13 cellular contexts compared by ENCODE assay signal in genomic region chr2:42009657-42010580, GRCh38. TPM values are rescaled to one million over a fixed set of nuclear protein-coding genes. Genes with fewer than 3 reads are reported as not detected.
DNase-seq lines count a peak whose midpoint lies in the region; ATAC-seq and TF ChIP-seq lines count a peak whose summit lies in the region.
"Had no signal": no experiment of that assay in that cellular context is flagged by ENCODE, and none has a peak within 500 bp of the region (broad histone marks: within the 10 kb centered on the region; RNA-seq: fewer than 3 reads in every experiment).

No MANE protein-coding gene starts in this region.

- H3K9ac ChIP-seq in parathyroid adenoma = no peak overlapping the region

- H3K36me3 ChIP-seq in parathyroid adenoma (ENCODE audit: control insufficient read depth, insufficient read depth, low read length) = no peaks in the 10 kb centered on the region
- H3K36me3 ChIP-seq: cardiac muscle cell, stomach, WERI-Rb-1 had no signal

- peak in 1 of 2 donors; percentile 6 for DNase-seq in activated naive CD4-positive, alpha-beta T cell treated with anti-CD3 and anti-CD28 coated beads, Interleukin-2, amount 50 U/mL, for 72 hours (ENCODE audit: low spot score in 2 of 2)
- no peak for DNase-seq in DMS53 (lab: John Stamatoyannopoulos, UW)
- no peak for DNase-seq in epidermal melanocyte (ENCODE audit: insufficient read length, low spot score)
- DNase-seq: KBM-7, stomach had no signal

- H3K9me3 ChIP-seq in parathyroid adenoma (ENCODE audit: control insufficient read depth, low read length) = no peaks in the 10 kb centered on the region
- H3K9me3 ChIP-seq: stomach had no signal

- peak overlapping the region; percentile 16 to 68 for H3K27ac Mint-ChIP-seq in activated naive CD4-positive, alpha-beta T cell treated with anti-CD3 and anti-CD28 coated beads, Interleukin-2, amount 50 U/mL, for 72 hours

- H3K9me3 Mint-ChIP-seq in activated naive CD4-positive, alpha-beta T cell treated with anti-CD3 and anti-CD28 coated beads, Interleukin-2, amount 50 U/mL, for 72 hours = peaks cover 3 to 6% of the 10 kb centered on the region in 2 donors

- no peak overlapping the region for H3K4me2 ChIP-seq in parathyroid adenoma (ENCODE audit: low read length)

- no peaks in the 10 kb centered on the region for H3K79me2 ChIP-seq in parathyroid adenoma

- peaks cover 4 to 6% of the 10 kb centered on the region in 2 donors for H3K36me3 Mint-ChIP-seq in activated naive CD4-positive, alpha-beta T cell treated with anti-CD3 and anti-CD28 coated beads, Interleukin-2, amount 50 U/mL, for 72 hours

- H2AFZ ChIP-seq in parathyroid adenoma = peak overlapping the region; percentile 22

- no peak for TF ChIP-seq CTCF in parathyroid adenoma (IDR thresholded peaks at IDR 0.05)

- ATAC-seq in GM18502 (IDR thresholded peaks at IDR 0.05; ENCODE audit: poor library complexity, unreplicated experiment) = peak; percentile 79
- peak; percentile 72 for ATAC-seq in HG02642 (IDR thresholded peaks at IDR 0.05; ENCODE audit: poor library complexity, unreplicated experiment)
- peak; percentile 63 to 68 for ATAC-seq in activated naive CD4-positive, alpha-beta T cell treated with anti-CD3 and anti-CD28 coated beads, Interleukin-2, amount 50 U/mL, for 72 hours
- ATAC-seq in GM19023 (IDR thresholded peaks at IDR 0.05; ENCODE audit: unreplicated experiment) = no peak
- no peak for ATAC-seq in GM18861 (IDR thresholded peaks at IDR 0.05; ENCODE audit: unreplicated experiment)
- ATAC-seq: HCT116 had no signal

- H3K27ac ChIP-seq in parathyroid adenoma = no peak overlapping the region
- H3K27ac ChIP-seq: stomach, WERI-Rb-1 had no signal

- H3K4me3 ChIP-seq in parathyroid adenoma (ENCODE audit: low read depth, low read length) = no peak overlapping the region
- H3K4me3 ChIP-seq: cardiac muscle cell, stomach had no signal

- H3K4me1 ChIP-seq in parathyroid adenoma = no peaks in the 10 kb centered on the region

- no peaks in the 10 kb centered on the region for H3K27me3 ChIP-seq in parathyroid adenoma (ENCODE audit: control insufficient read depth, insufficient read depth, low read length)
- H3K27me3 ChIP-seq: cardiac muscle cell, stomach had no signal

RNA-seq across cellular contexts. Expression of gene PKDCC, which starts 37.9 kb away (rescaled TPM):
- not detected for total RNA-seq in activated naive CD4-positive, alpha-beta T cell treated with anti-CD3 and anti-CD28 coated beads, Interleukin-2, amount 50 U/mL, for 72 hours

Comparison
In these comparisons a context has a peak if more than half of its experiments do, and no peak if none do; other contexts are left out.
1. ATAC-seq: peak in GM18502 (single experiment), HG02642 (single experiment) and activated naive CD4-positive, alpha-beta T cell treated with anti-CD3 and anti-CD28 coated beads, Interleukin-2, amount 50 U/mL, for 72 hours (2 of 2); none in GM19023 (single experiment) and GM18861 (single experiment).